8 cellular contexts compared by ENCODE assay signal in the genomic region with DNA sequence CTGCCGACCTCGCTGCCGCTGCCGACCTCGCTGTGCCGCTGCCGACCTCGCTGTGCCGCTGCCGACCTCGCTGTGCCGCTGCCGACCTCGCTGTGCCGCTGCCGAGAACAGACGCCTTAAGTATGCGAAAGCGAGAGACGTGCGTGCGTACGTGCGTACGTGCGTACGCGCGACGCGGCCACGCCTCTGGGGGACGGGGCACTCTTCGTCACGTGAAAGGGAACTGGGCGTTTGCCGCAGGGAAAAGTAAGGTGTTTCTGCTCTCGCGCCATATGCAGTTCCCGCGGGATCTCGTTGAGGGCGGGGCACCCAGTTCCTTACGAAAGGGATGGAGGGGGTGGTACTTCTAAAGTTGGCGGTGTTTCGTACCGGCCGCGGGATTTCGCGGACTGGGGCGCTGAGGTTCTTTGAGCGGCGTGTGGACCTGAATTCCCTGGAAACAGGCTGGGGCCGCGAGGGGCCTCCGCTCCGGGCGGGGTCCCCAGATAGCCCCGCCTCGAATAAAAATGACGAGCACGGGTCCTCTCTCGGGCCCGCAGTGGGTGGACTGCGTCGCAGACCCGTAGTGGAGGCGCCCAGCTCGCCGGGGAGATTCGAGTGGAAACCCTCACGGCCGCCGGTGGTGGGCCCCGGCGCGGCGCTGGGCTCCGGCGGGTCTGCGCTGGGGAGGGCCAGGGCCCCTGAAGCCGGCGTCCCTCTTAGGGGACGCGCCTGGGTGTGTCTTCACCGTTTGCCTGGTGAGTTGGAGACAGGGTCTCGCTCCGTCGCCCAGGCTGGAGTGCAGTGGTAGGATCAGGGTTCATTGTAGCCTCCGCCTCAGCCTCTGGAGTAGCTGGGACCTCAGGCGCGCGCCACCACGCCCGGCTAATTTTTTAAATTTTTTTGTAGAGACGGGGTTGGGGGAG. TPM values are rescaled to one million over a fixed set of nuclear protein-coding genes. Genes with fewer than 3 reads are reported as not detected.
A peak's percentile ranks its signal among the peaks of the same experiment; 100 is the strongest.
DNase-seq lines count a peak whose midpoint lies in the region; ATAC-seq, FAIRE-seq and TF ChIP-seq lines count a peak whose summit lies in the region.

A gene (minus strand): TSS at position 94 of the 905 bp plus-strand sequence. CDS start 167 bp downstream, outside the sequence.

- no peaks in the 10 kb centered on the region for H3K9me3 ChIP-seq in HepG2 (ENCODE audit: low read length)

- peaks cover 45% of the 10 kb centered on the region for H3K4me1 ChIP-seq in HepG2 (ENCODE audit: insufficient read depth, low read length)

- POLR2A ChIA-PET in activated CD4-positive, alpha-beta memory T cell treated with anti-CD3 and anti-CD28 coated beads for 36 hours (lab: Charles Lee), result interaction anchor here (0.6 to 1.2 kb wide), 2 partner anchors 72 to 307 kb away, joined by 3 read pairs; no protein-coding TSS in a partner anchor
- POLR2A ChIA-PET in HepG2 (lab: Yijun Ruan, JAX), result interaction anchor here (0.6 to 1.9 kb wide), 14 partner anchors 13 to 307 kb away, joined by 3 to 13 read pairs (median 5); a partner anchor contains a TSS

- ATAC-seq in GM19397 (IDR thresholded peaks at IDR 0.05; ENCODE audit: unreplicated experiment), result peak; percentile 88
- ATAC-seq in HG03571 (IDR thresholded peaks at IDR 0.05; ENCODE audit: unreplicated experiment), result peak; percentile 70
- ATAC-seq in HepG2, result peak; percentile 90

- TF ChIP-seq POLR2A in HepG2 (IDR thresholded peaks at IDR 0.05; ENCODE audit: insufficient read depth in 1 of 2, low read depth in 2 of 2, low read length in 2 of 2), result peak; percentile 65 to 96

- peaks cover 7 to 19% (median 11%) of the 10 kb centered on the region in 7 donors for H3K9me3 Mint-ChIP-seq in CD14-positive monocyte
- H3K9me3 Mint-ChIP-seq in activated CD4-positive, alpha-beta memory T cell treated with anti-CD3 and anti-CD28 coated beads for 36 hours, result peaks cover 5% of the 10 kb centered on the region

- H4K20me1 ChIP-seq in HepG2 (ENCODE audit: insufficient read depth, low read length), result peaks cover 26% of the 10 kb centered on the region

- H3K27me3 Mint-ChIP-seq in CD14-positive monocyte (ENCODE audit: low read depth in 3 of 3), result peaks cover 0 to 2% (median 0%) of the 10 kb centered on the region in 3 donors
- no peaks in the 10 kb centered on the region for H3K27me3 Mint-ChIP-seq in activated CD4-positive, alpha-beta memory T cell treated with anti-CD3 and anti-CD28 coated beads for 36 hours

- peak within 1 kb of the TSS; percentile 87 to 97 (median 93) for H3K27ac Mint-ChIP-seq in CD14-positive monocyte
- H3K27ac Mint-ChIP-seq in activated CD4-positive, alpha-beta memory T cell treated with anti-CD3 and anti-CD28 coated beads for 36 hours, result peak within 1 kb of the TSS; percentile 93

- H3K79me2 ChIP-seq in HepG2 (ENCODE audit: insufficient read depth, low read length), result peaks cover 43% of the 10 kb centered on the region

- CTCF ChIA-PET in activated CD4-positive, alpha-beta memory T cell treated with anti-CD3 and anti-CD28 coated beads for 36 hours (lab: Charles Lee), result no interaction called here
- CTCF ChIA-PET in HepG2 (lab: Yijun Ruan, JAX; ENCODE audit: low intra/inter-chr PET ratio, low total read pairs), result no interaction called here

- no peak within 1 kb of the TSS for H2AFZ ChIP-seq in HepG2 (ENCODE audit: low read length)

- TF ChIP-seq CTCF in CD14-positive monocyte (IDR thresholded peaks at IDR 0.05), result no peak
- TF ChIP-seq CTCF in HepG2 (CRISPR knock-in tag; IDR thresholded peaks at IDR 0.05), result peak; percentile 54

- H3K27me3 ChIP-seq in HepG2 (ENCODE audit: control insufficient read depth in 1 of 2, insufficient read depth in 2 of 2, low read length in 2 of 2), result peaks cover 0 to 11% of the 10 kb centered on the region in 2 experiments; a peak in 1 of 5 replicates

- peaks cover 9 to 30% of the 10 kb centered on the region in 2 experiments for H3K36me3 ChIP-seq in HepG2 (replicated peaks in 1 of 2; ENCODE audit: control insufficient read depth in 1 of 2, insufficient read depth in 2 of 2, low read length in 2 of 2)

- TF ChIP-seq EP300 in HepG2 (IDR thresholded peaks at IDR 0.05; ENCODE audit: low read depth in 2 of 2, low read length in 2 of 2) (peak in 1 of 2 experiments; percentile 16; a peak in 1 of 4 replicates), HepG2 (CRISPR knock-in tag; IDR thresholded peaks at IDR 0.05; ENCODE audit: borderline replicate concordance) (peak; percentile 64)

- peak; percentile 43; the same call in 1 of the 2 replicates for TF ChIP-seq RAD21 in HepG2 (CRISPR knock-in tag; IDR thresholded peaks at IDR 0.05)

- peaks cover 40% of the 10 kb centered on the region for H3K4me1 Mint-ChIP-seq in CD14-positive monocyte
- peaks cover 37% of the 10 kb centered on the region for H3K4me1 Mint-ChIP-seq in activated CD4-positive, alpha-beta memory T cell treated with anti-CD3 and anti-CD28 coated beads for 36 hours (ENCODE audit: low read depth)

- TSS peak; percentile 90 for BruUV-seq in HepG2 (replicated peaks; lab: Mats Ljungman, UMichigan)

- H3K36me3 Mint-ChIP-seq in CD14-positive monocyte, result peaks cover 15 to 22% of the 10 kb centered on the region in 2 donors
- H3K36me3 Mint-ChIP-seq in activated CD4-positive, alpha-beta memory T cell treated with anti-CD3 and anti-CD28 coated beads for 36 hours, result peaks cover 24% of the 10 kb centered on the region

- H3K4me3 ChIP-seq in HepG2 (replicated peaks in 1 of 3; ENCODE audit: insufficient read depth in 1 of 3, low read depth in 2 of 3, low read length in 3 of 3), result peak within 1 kb of the TSS; percentile 84 to 95 (median 88)

- H3K4me3 Mint-ChIP-seq in CD14-positive monocyte, result peak within 1 kb of the TSS; percentile 81 to 95
- peak within 1 kb of the TSS; percentile 94 for H3K4me3 Mint-ChIP-seq in activated CD4-positive, alpha-beta memory T cell treated with anti-CD3 and anti-CD28 coated beads for 36 hours

- WGBS in HepG2 (ENCODE audit: low lambda C conversion rate), result under 1% methylated on average over 46 of the region's 97 CpGs

- DNase-seq in CD14-positive monocyte (ENCODE audit: low spot score) (peak; percentile 99), NCI-H82 treated with DMSO at 0.1 percent for 48 hours (lab: John Stamatoyannopoulos, UW; ENCODE audit: unreplicated experiment) (peak; percentile 97), dermis microvascular lymphatic vessel endothelial cell (ENCODE audit: low read depth in 2 of 2) (peak; percentile 98 to 99), HepG2 (ENCODE audit: low spot score) (peak; percentile 99)
- DNase-seq in activated CD4-positive, alpha-beta memory T cell treated with anti-CD3 and anti-CD28 coated beads for 36 hours, result peak; percentile 99
- peak; percentile 96 for DNase-seq in stimulated activated CD4-positive, alpha-beta T cell treated with anti-CD3 and anti-CD28 coated beads, Interleukin-4, amount 100 ng/mL, for 1 hour

- H3K9ac ChIP-seq in HepG2 (ENCODE audit: insufficient read depth, low read depth, low read length), result peak within 1 kb of the TSS; percentile 96

- peak within 1 kb of the TSS; percentile 96 for H3K4me2 ChIP-seq in HepG2 (ENCODE audit: low read depth, low read length)

- in situ Hi-C loops in HepG2 (cut with HindIII; ENCODE audit: extremely low pct_ligation_motif_present, low pct_unique_long_range_greater_than_20kb), result loop anchor here (5.0 kb wide), 1 partner anchor 110 kb away; no protein-coding TSS in a partner anchor

- FAIRE-seq in HepG2 (lab: Jason Lieb, UNC), result peak; percentile 100

- intact Hi-C loops in CD14-positive monocyte (cut with micrococcal nuclease) (loop anchor here (2.0 to 10.0 kb wide), 3 partner anchors 46 to 115 kb away; a partner anchor contains a TSS), HepG2 (cut with micrococcal nuclease; ENCODE audit: unreplicated experiment) (loop anchor here (2.0 to 5.0 kb wide), 2 partner anchors 50 to 116 kb away; no protein-coding TSS in a partner anchor)
- intact Hi-C loops in activated CD4-positive, alpha-beta memory T cell treated with anti-CD3 and anti-CD28 coated beads for 36 hours (cut with micrococcal nuclease), result loop anchor here (1.0 to 10.0 kb wide), 4 partner anchors 46 to 267 kb away; a partner anchor contains a TSS

- peak within 1 kb of the TSS; percentile 94 for H3K27ac ChIP-seq in HepG2 (ENCODE audit: extremely low read length, insufficient read depth, low read length)

TF ChIP-seq in HepG2, 621 proteins besides CTCF, POLR2A, EP300 and RAD21 (continues in another document):
- TF ChIP-seq ZKSCAN1 (IDR thresholded peaks at IDR 0.05; ENCODE audit: low read length), result no peak

RNA-seq across cellular contexts. Expression of the gene that starts here (rescaled TPM):
- 100 to 1,000 TPM; 101 to 106 TPM for polyA plus RNA-seq in CD14-positive monocyte
- total RNA-seq in activated CD4-positive, alpha-beta memory T cell treated with anti-CD3 and anti-CD28 coated beads for 36 hours, result 100 to 1,000 TPM; 111 to 115 TPM
- total RNA-seq in dermis microvascular lymphatic vessel endothelial cell, result 88.3 and 110 TPM in 2 replicates
- total RNA-seq in HepG2 (2016; rRNA removed; fragmentation: Illumina TruSeq; extraction: Trizol), result 187 and 239 TPM in 2 replicates
- total RNA-seq in HepG2 (2016; cell fraction: cytosol; rRNA removed; fragmentation: Illumina TruSeq; extraction: Trizol; ENCODE audit: low read depth), result 22.3 and 28.3 TPM in 2 replicates
- 185 and 243 TPM in 2 replicates for total RNA-seq in HepG2 (2016; cell fraction: insoluble cytoplasmic fraction; rRNA removed; fragmentation: Illumina TruSeq; extraction: Trizol)
- 36.4 and 40.0 TPM in 2 replicates for total RNA-seq in HepG2 (2016; cell fraction: membrane; rRNA removed; fragmentation: Illumina TruSeq; extraction: Trizol)
- 83.4 and 83.5 TPM in 2 replicates for total RNA-seq in HepG2 (2016; cell fraction: nucleus; rRNA removed; fragmentation: Illumina TruSeq; extraction: Trizol)
- polyA plus RNA-seq in HepG2 (2011; rRNA removed), result 121 and 145 TPM in 2 replicates
- polyA plus RNA-seq in HepG2 (2011; cell fraction: cytosol; rRNA removed), result 103 and 117 TPM in 2 replicates
- 77.0 and 103 TPM in 2 replicates for polyA plus RNA-seq in HepG2 (2011; cell fraction: nucleus; rRNA removed)
- 104 and 124 TPM in 2 replicates for polyA plus RNA-seq in HepG2 (2012)
- polyA plus RNA-seq in HepG2 (2016; cell fraction: cytosol; fragmentation: Illumina TruSeq; extraction: Trizol; ENCODE audit: low read depth), result 8.3 and 9.0 TPM in 2 replicates
- 233 and 236 TPM in 2 replicates for polyA plus RNA-seq in HepG2 (2016; cell fraction: insoluble cytoplasmic fraction; fragmentation: Illumina TruSeq; extraction: Trizol; ENCODE audit: low read depth)
- polyA plus RNA-seq in HepG2 (2016; cell fraction: membrane; fragmentation: Illumina TruSeq; extraction: Trizol; ENCODE audit: low read depth), result 19.8 and 20.6 TPM in 2 replicates
- 120 and 131 TPM in 2 replicates for polyA plus RNA-seq in HepG2 (2016; cell fraction: nucleus; fragmentation: Illumina TruSeq; extraction: Trizol; ENCODE audit: insufficient read depth, low read depth)
- 54.2 and 110 TPM in 2 replicates for polyA minus RNA-seq in HepG2 (2011; rRNA and poly(A)+ RNA removed; ENCODE audit: low replicate concordance)
- 55.3 and 55.4 TPM in 2 replicates for polyA minus RNA-seq in HepG2 (2011; cell fraction: cytosol; rRNA and poly(A)+ RNA removed)
- polyA minus RNA-seq in HepG2 (2011; cell fraction: nucleus; rRNA and poly(A)+ RNA removed), result 61.8 and 65.1 TPM in 2 replicates

Comparison
In these comparisons a context has a peak if more than half of its experiments do, and no peak if none do; other contexts are left out.
1. Peak in every context shown above with its lines: DNase-seq, ATAC-seq, H3K4me3 ChIP-seq and H3K27ac ChIP-seq.